ENCODE assay signal across 17 cellular contexts in the genomic region with DNA sequence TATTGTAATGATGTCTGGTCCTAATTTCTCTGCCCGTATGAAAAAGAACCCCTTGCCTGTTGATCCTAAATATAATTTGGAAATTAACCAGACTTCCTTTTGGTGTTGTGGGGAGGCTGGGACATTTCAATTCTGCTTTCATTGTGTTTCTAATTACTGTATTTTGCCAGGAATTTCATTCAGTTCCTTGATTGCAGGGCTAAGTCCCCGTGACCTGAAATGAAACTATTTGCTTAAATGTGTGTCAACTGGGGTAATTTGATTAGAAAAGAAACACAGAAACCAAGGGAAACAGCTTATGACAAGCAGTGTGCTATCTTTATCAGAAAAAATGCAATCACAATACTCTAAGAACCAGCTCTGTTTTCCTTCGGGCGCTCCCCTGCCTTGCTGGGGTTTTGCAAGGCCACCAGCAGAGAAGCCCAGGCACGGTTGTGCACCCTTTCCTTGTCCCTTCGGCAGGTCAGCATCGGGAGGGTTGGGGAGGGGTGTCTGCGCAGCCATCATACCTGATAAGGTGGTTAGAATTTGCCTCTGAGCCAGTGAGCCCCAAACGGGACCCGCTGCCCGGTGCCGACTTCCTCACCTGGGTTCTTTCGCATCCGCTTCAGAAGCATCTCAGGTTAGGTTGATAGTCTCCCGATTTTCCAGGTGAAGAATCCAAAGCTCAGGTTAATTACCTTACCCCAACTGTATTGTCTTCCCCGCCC. TPM values are rescaled to one million over a fixed set of nuclear protein-coding genes. Genes with fewer than 3 reads are reported as not detected.
A peak's percentile ranks its signal among the peaks of the same experiment; 100 is the strongest.
DNase-seq lines count a peak whose midpoint lies in the region; ATAC-seq and TF ChIP-seq lines count a peak whose summit lies in the region.
"Had no signal": no experiment of that assay in that cellular context is flagged by ENCODE, and none has a peak within 500 bp of the region (broad histone marks: within the 10 kb centered on the region; RNA-seq: fewer than 3 reads in every experiment).

No MANE protein-coding gene starts in this region.

- no peaks in the 10 kb centered on the region for H3K27me3 ChIP-seq in HUES64 (ENCODE audit: insufficient read depth, low read length)

- TF ChIP-seq CTCF in AG10803 (conservative IDR thresholded peaks at IDR 0.05; ENCODE audit: low read length) (no peak), mesothelial cell of epicardium (IDR thresholded peaks at IDR 0.05; ENCODE audit: unreplicated experiment) (no peak)

- H3K9me3 Mint-ChIP-seq in mesothelial cell of epicardium: no peaks in the 10 kb centered on the region
- H3K9me3 Mint-ChIP-seq in effector memory CD8-positive, alpha-beta T cell: no peaks in the 10 kb centered on the region
- H3K9me3 Mint-ChIP-seq: CD4-positive, CD25-positive, alpha-beta regulatory T cell had no signal

- H3K36me3 ChIP-seq in HUES64 (ENCODE audit: insufficient read depth, low read length): peaks cover under 1% of the 10 kb centered on the region; the same call in 1 of the 2 replicates

- peak overlapping the region; percentile 6 for H3K27ac Mint-ChIP-seq in mesothelial cell of epicardium
- H3K27ac Mint-ChIP-seq in effector memory CD8-positive, alpha-beta T cell: no peak overlapping the region

- H3K4me3 ChIP-seq in AG10803 (ENCODE audit: low read length): no peak overlapping the region
- no peak overlapping the region for H3K4me3 ChIP-seq in HUES64 (ENCODE audit: low read length)
- H3K4me3 ChIP-seq: A549, GM12878 had no signal

- no peaks in the 10 kb centered on the region for H3K9me3 ChIP-seq in HUES64 (ENCODE audit: insufficient read depth, low read depth, low read length)
- H3K9me3 ChIP-seq: A549 had no signal

- peak; percentile 30 for DNase-seq in AG10803 (ENCODE audit: low read depth)
- DNase-seq in dermis blood vessel endothelial cell: peak; percentile 32
- DNase-seq in mesothelial cell of epicardium (ENCODE audit: low spot score in 2 of 2, unreplicated experiment in 2 of 2): no peak
- no peak for DNase-seq in caudate nucleus (lab: John Stamatoyannopoulos, UW)
- no peak for DNase-seq in effector memory CD8-positive, alpha-beta T cell
- DNase-seq in NCI-H1694 treated with DMSO at 0.1 percent for 48 hours (lab: John Stamatoyannopoulos, UW): no peak
- DNase-seq in NCI-H748 (lab: John Stamatoyannopoulos, UW; ENCODE audit: unreplicated experiment): no peak
- DNase-seq: AML-193; Calu3; CD4-positive, CD25-positive, alpha-beta regulatory T cell; KG1; NCI-H1092; NCI-H1694; SHP77 treated with DMSO at 0.1 percent for 48 hours had no signal

- H3K4me1 Mint-ChIP-seq in mesothelial cell of epicardium: no peaks in the 10 kb centered on the region
- peaks cover 6 to 8% of the 10 kb centered on the region in 2 donors for H3K4me1 Mint-ChIP-seq in effector memory CD8-positive, alpha-beta T cell (ENCODE audit: low read depth in 2 of 2)

- 81% methylated on average over 16 of the region's 16 CpGs for WGBS in HUES64

- no peak for ATAC-seq in effector memory CD8-positive, alpha-beta T cell (replicated peaks)
- ATAC-seq: A549, GM12878 had no signal

- H3K36me3 Mint-ChIP-seq in mesothelial cell of epicardium: peaks cover 10% of the 10 kb centered on the region
- H3K36me3 Mint-ChIP-seq in effector memory CD8-positive, alpha-beta T cell (ENCODE audit: insufficient read depth): peaks cover 26% of the 10 kb centered on the region

- no peaks in the 10 kb centered on the region for H3K27me3 Mint-ChIP-seq in mesothelial cell of epicardium (ENCODE audit: low read depth)
- H3K27me3 Mint-ChIP-seq in effector memory CD8-positive, alpha-beta T cell: no peaks in the 10 kb centered on the region

- peaks cover 15% of the 10 kb centered on the region for H3K4me1 ChIP-seq in HUES64 (ENCODE audit: insufficient read depth, low read length)
- H3K4me1 ChIP-seq: A549 had no signal

- no peak overlapping the region for H3K4me3 Mint-ChIP-seq in mesothelial cell of epicardium
- H3K4me3 Mint-ChIP-seq in effector memory CD8-positive, alpha-beta T cell: no peak overlapping the region
- H3K4me3 Mint-ChIP-seq: CD4-positive, CD25-positive, alpha-beta regulatory T cell had no signal

- H3K9ac ChIP-seq in HUES64 (ENCODE audit: low read depth, low read length): peak overlapping the region; percentile 33; the same call in 1 of the 2 replicates

- H3K27ac ChIP-seq in HUES64 (ENCODE audit: low read depth, low read length): peak overlapping the region; percentile 21; the same call in 1 of the 2 replicates
- H3K27ac ChIP-seq in caudate nucleus (ENCODE audit: low read depth, low read length): no peak overlapping the region
- H3K27ac ChIP-seq: A549 had no signal

RNA-seq across cellular contexts. Expression of gene KLHL36, which starts 19.4 kb away (rescaled TPM):
- polyA plus RNA-seq in HUES64 (2013, experiment 1 of 2): 12.1 TPM
- 15.3 TPM for polyA plus RNA-seq in HUES64 (2013, experiment 2 of 2)
- total RNA-seq in dermis blood vessel endothelial cell (68.8 and 74.0 TPM in 2 replicates), mesothelial cell of epicardium (44.9 to 51.6 TPM (median 46.9 TPM) in 3 replicates)

RNA-seq across cellular contexts. Expression of gene USP10, which starts 32.0 kb away (rescaled TPM):
- polyA plus RNA-seq in HUES64 (2013, experiment 1 of 2): 101 TPM
- polyA plus RNA-seq in HUES64 (2013, experiment 2 of 2): 109 TPM
- total RNA-seq in dermis blood vessel endothelial cell: 32.7 and 70.7 TPM in 2 replicates
- total RNA-seq in mesothelial cell of epicardium: 118 to 128 TPM (median 124 TPM) in 3 replicates

RNA-seq across cellular contexts. Expression of gene COTL1, which starts 49.9 kb away (rescaled TPM):
- polyA plus RNA-seq in HUES64 (2013, experiment 1 of 2): 158 TPM
- 213 TPM for polyA plus RNA-seq in HUES64 (2013, experiment 2 of 2)
- 125 and 140 TPM in 2 replicates for total RNA-seq in dermis blood vessel endothelial cell
- total RNA-seq in mesothelial cell of epicardium: 106 to 116 TPM (median 106 TPM) in 3 replicates

Comparison
In these comparisons a context has a peak if more than half of its experiments do, and no peak if none do; other contexts are left out.
1. DNase-seq: peak in AG10803 (single experiment) and dermis blood vessel endothelial cell (single experiment); none in mesothelial cell of epicardium (0 of 2), caudate nucleus (0 of 61), effector memory CD8-positive, alpha-beta T cell (0 of 3), NCI-H1694 treated with DMSO at 0.1 percent for 48 hours (single experiment) and NCI-H748 (single experiment).